17 cellular contexts compared by ENCODE assay signal in the genomic region with DNA sequence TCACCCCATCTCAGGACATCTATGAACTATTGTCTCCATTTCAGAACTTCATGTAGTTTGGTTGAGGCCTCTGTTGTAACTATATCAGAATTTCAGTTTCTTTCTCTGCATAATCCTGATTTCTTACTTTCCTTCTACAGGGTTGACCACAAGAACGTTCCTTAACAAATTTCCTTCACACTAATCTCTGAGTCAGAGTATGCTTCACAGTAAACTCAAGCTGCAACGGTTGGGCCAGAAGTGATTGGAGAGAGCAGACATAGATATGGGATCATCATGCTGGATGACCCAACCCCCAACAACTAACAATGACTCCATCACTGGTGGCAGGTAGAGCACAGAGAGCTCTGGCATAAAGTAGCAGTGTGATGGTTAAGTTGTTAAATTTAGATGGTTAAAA.
DNase-seq lines count a peak whose midpoint lies in the region; ATAC-seq, FAIRE-seq and TF ChIP-seq lines count a peak whose summit lies in the region.
"Had no signal": no experiment of that assay in that cellular context is flagged by ENCODE, and none has a peak within 500 bp of the region (broad histone marks: within the 10 kb centered on the region; RNA-seq: fewer than 3 reads in every experiment).

No MANE protein-coding gene starts in this region.

- no peaks in the 10 kb centered on the region for H3K9me3 Mint-ChIP-seq in astrocyte (ENCODE audit: unreplicated experiment)
- peaks cover 2 to 4% of the 10 kb centered on the region in 2 donors for H3K9me3 Mint-ChIP-seq in activated T-cell treated with anti-CD3 and anti-CD28 coated beads, Interleukin-2, amount 50 U/mL, for 72 hours
- H3K9me3 Mint-ChIP-seq: activated T-helper 1 cell treated with anti-CD3 and anti-CD28 coated beads, Interleukin-12 subunit alpha, Interleukin-12 subunit beta, Interleukin-2, Interleukin-4 antibody, amounts not matched to agents 30 ng/mL and 10 ng/mL and 1 ng/mL, durations not matched to agents 14 hours and 24 hours and 36 hours had no signal

- CTCF ChIA-PET in AG04449 (lab: Yijun Ruan, JAX): interaction anchor here (1.2 kb wide), 1 partner anchor 11 kb away, joined by 3 read pairs; no protein-coding TSS in a partner anchor

- TF ChIP-seq CTCF in AG04449 (IDR thresholded peaks at IDR 0.05; ENCODE audit: insufficient read depth, low read length, missing control alignments) (no peak), astrocyte (IDR thresholded peaks at IDR 0.05; ENCODE audit: insufficient read depth, low read depth, low read length) (no peak)

- H3K27ac Mint-ChIP-seq in astrocyte (ENCODE audit: unreplicated experiment): peak overlapping the region; percentile 21
- no peak overlapping the region for H3K27ac Mint-ChIP-seq in activated T-cell treated with anti-CD3 and anti-CD28 coated beads, Interleukin-2, amount 50 U/mL, for 72 hours
- H3K27ac Mint-ChIP-seq: activated T-helper 1 cell treated with anti-CD3 and anti-CD28 coated beads, Interleukin-12 subunit alpha, Interleukin-12 subunit beta, Interleukin-2, Interleukin-4 antibody, amounts not matched to agents 30 ng/mL and 10 ng/mL and 1 ng/mL, durations not matched to agents 14 hours and 24 hours and 36 hours; effector memory CD8-positive, alpha-beta T cell had no signal

- no peaks in the 10 kb centered on the region for H3K36me3 Mint-ChIP-seq in astrocyte (ENCODE audit: low read depth, unreplicated experiment)
- H3K36me3 Mint-ChIP-seq in activated T-cell treated with anti-CD3 and anti-CD28 coated beads, Interleukin-2, amount 50 U/mL, for 72 hours (ENCODE audit: insufficient read depth in 2 of 2): no peaks in the 10 kb centered on the region

- no peak overlapping the region for H3K4me3 ChIP-seq in AG04449 (ENCODE audit: low read depth, low read length)
- no peak overlapping the region for H3K4me3 ChIP-seq in astrocyte (ENCODE audit: insufficient read depth, low read depth, low read length)
- H3K4me3 ChIP-seq: hepatocyte, lung had no signal

- H3K27me3 Mint-ChIP-seq in astrocyte (ENCODE audit: low read depth, unreplicated experiment): no peaks in the 10 kb centered on the region
- H3K27me3 Mint-ChIP-seq in activated T-cell treated with anti-CD3 and anti-CD28 coated beads, Interleukin-2, amount 50 U/mL, for 72 hours (ENCODE audit: low read depth): no peaks in the 10 kb centered on the region
- H3K27me3 Mint-ChIP-seq: effector memory CD8-positive, alpha-beta T cell had no signal

- POLR2A ChIA-PET in AG04449 (lab: Yijun Ruan, JAX): interaction anchor here (0.6 kb wide), 2 partner anchors 74 to 1296 kb away, joined by 3 read pairs; no protein-coding TSS in a partner anchor

- H3K9ac ChIP-seq in astrocyte (ENCODE audit: low read length): no peak overlapping the region

- no peaks in the 10 kb centered on the region for H3K36me3 ChIP-seq in astrocyte (ENCODE audit: insufficient read depth, low read length)

- H3K4me1 ChIP-seq in astrocyte (ENCODE audit: insufficient read depth, low read length): peaks cover 18% of the 10 kb centered on the region

- peaks cover 30% of the 10 kb centered on the region for H3K4me1 Mint-ChIP-seq in astrocyte (ENCODE audit: low read depth, unreplicated experiment)
- H3K4me1 Mint-ChIP-seq in activated T-cell treated with anti-CD3 and anti-CD28 coated beads, Interleukin-2, amount 50 U/mL, for 72 hours (ENCODE audit: low read depth): no peaks in the 10 kb centered on the region

- peak overlapping the region; percentile 23 for H3K27ac ChIP-seq in astrocyte (ENCODE audit: low read depth, low read length)
- H3K27ac ChIP-seq: hepatocyte had no signal

- DNase-seq in AG04449 (ENCODE audit: low read depth, low spot score) (peak; percentile 64), HTR-8/SVneo (ENCODE audit: insufficient read length, low spot score) (peak; percentile 9), astrocyte (ENCODE audit: low read depth) (peak; percentile 94), hepatic stellate cell (ENCODE audit: low spot score) (peak; percentile 19), D341Med (ENCODE audit: low spot score) (no peak)
- no peak for DNase-seq in activated T-cell treated with anti-CD3 and anti-CD28 coated beads, Interleukin-2, amount 50 U/mL, for 72 hours
- DNase-seq: activated CD4-positive, alpha-beta T cell treated with anti-CD3 and anti-CD28 coated beads, Interleukin-2, amount 50 U/mL, for 1 hour; effector memory CD8-positive, alpha-beta T cell; occipital lobe; stimulated activated CD8-positive, alpha-beta memory T cell treated with anti-CD3 and anti-CD28 coated beads, Interleukin-4, amount 100 ng/mL, for 48 hours; trophoblast cell had no signal

- no peaks in the 10 kb centered on the region for H3K79me2 ChIP-seq in astrocyte (ENCODE audit: insufficient read depth, low read length)
- H3K79me2 ChIP-seq: hepatocyte had no signal

- no peak for ATAC-seq in activated T-cell treated with anti-CD3 and anti-CD28 coated beads, Interleukin-2, amount 50 U/mL, for 72 hours (replicated peaks in 1 of 2)
- ATAC-seq in GM18909 (IDR thresholded peaks at IDR 0.05; ENCODE audit: poor library complexity, unreplicated experiment) (no peak), GM18502 (IDR thresholded peaks at IDR 0.05; ENCODE audit: poor library complexity, unreplicated experiment) (no peak)
- ATAC-seq: effector memory CD8-positive, alpha-beta T cell had no signal

- H3K4me3 Mint-ChIP-seq in astrocyte (ENCODE audit: unreplicated experiment): no peak overlapping the region
- no peak overlapping the region for H3K4me3 Mint-ChIP-seq in activated T-cell treated with anti-CD3 and anti-CD28 coated beads, Interleukin-2, amount 50 U/mL, for 72 hours
- H3K4me3 Mint-ChIP-seq: activated T-helper 1 cell treated with anti-CD3 and anti-CD28 coated beads, Interleukin-12 subunit alpha, Interleukin-12 subunit beta, Interleukin-2, Interleukin-4 antibody, amounts not matched to agents 30 ng/mL and 10 ng/mL and 1 ng/mL, durations not matched to agents 14 hours and 24 hours and 36 hours; effector memory CD8-positive, alpha-beta T cell had no signal

- H3K9me3 ChIP-seq in astrocyte (ENCODE audit: insufficient read depth, low read depth, low read length): no peaks in the 10 kb centered on the region

- H4K20me1 ChIP-seq in astrocyte (ENCODE audit: insufficient read depth, low read length): no peaks in the 10 kb centered on the region

- H2AFZ ChIP-seq in astrocyte (ENCODE audit: low read depth, low read length): no peak overlapping the region
- H2AFZ ChIP-seq: hepatocyte had no signal

- no peaks in the 10 kb centered on the region for H3K27me3 ChIP-seq in astrocyte (ENCODE audit: insufficient read depth, low read length)
- H3K27me3 ChIP-seq: hepatocyte had no signal

- peak overlapping the region; percentile 61 for H3K4me2 ChIP-seq in astrocyte (ENCODE audit: low read length)
- H3K4me2 ChIP-seq: hepatocyte had no signal

- FAIRE-seq in HTR-8/SVneo (lab: Jason Lieb, UNC): peak; percentile 66
- FAIRE-seq in astrocyte (lab: Jason Lieb, UNC): peak; percentile 81
- FAIRE-seq: H1 had no signal

Comparison
In these comparisons a context has a peak if more than half of its experiments do, and no peak if none do; other contexts are left out.
1. DNase-seq: peak in AG04449 (single experiment), HTR-8/SVneo (single experiment), astrocyte (single experiment) and hepatic stellate cell (single experiment); none in activated T-cell treated with anti-CD3 and anti-CD28 coated beads, Interleukin-2, amount 50 U/mL, for 72 hours (0 of 2) and D341Med (single experiment).